8 cellular contexts compared by ENCODE assay signal in genomic region chr5:81852277-81853004, GRCh38.
A peak's percentile ranks its signal among the peaks of the same experiment; 100 is the strongest.
DNase-seq lines count a peak whose midpoint lies in the region; ATAC-seq, FAIRE-seq and TF ChIP-seq lines count a peak whose summit lies in the region.

No MANE protein-coding gene starts in this region.

- FAIRE-seq in frontal cortex (lab: Jason Lieb, UNC) (no peak), HTR-8/SVneo (lab: Jason Lieb, UNC) (no peak)

- DNase-seq in cardiac muscle cell (ENCODE audit: low read depth in 1 of 2, low spot score in 1 of 2), result peak; percentile 36 to 61
- no peak for DNase-seq in Right ventricle myocardium inferior (ENCODE audit: missing footprints)
- DNase-seq in NCI-H2227 treated with DMSO at 0.1 percent for 48 hours (lab: John Stamatoyannopoulos, UW), result peak; percentile 37
- DNase-seq in amniotic epithelial cell (ENCODE audit: low read depth), result peak; percentile 37
- peak; percentile 70 for DNase-seq in iPS DF 6.9 (ENCODE audit: low read depth, low spot score)
- peak; percentile 73 for DNase-seq in sigmoid colon
- no peak for DNase-seq in frontal cortex (ENCODE audit: low spot score in 2 of 2)
- no peak for DNase-seq in HTR-8/SVneo (ENCODE audit: insufficient read length, low spot score)

- H3K27ac ChIP-seq in cardiac muscle cell, result peak overlapping the region; percentile 94
- no peak overlapping the region for H3K27ac ChIP-seq in iPS DF 6.9 (ENCODE audit: low read length)
- H3K27ac ChIP-seq in sigmoid colon, result peak overlapping the region; percentile 85 to 90 (median 88)

- no peaks in the 10 kb centered on the region for H3K36me3 ChIP-seq in cardiac muscle cell
- H3K36me3 ChIP-seq in iPS DF 6.9 (ENCODE audit: control insufficient read depth, insufficient read depth, low read length), result no peaks in the 10 kb centered on the region
- H3K36me3 ChIP-seq in sigmoid colon, result no peaks in the 10 kb centered on the region

- H3K4me1 ChIP-seq in cardiac muscle cell (ENCODE audit: low read depth) (peaks cover 70% of the 10 kb centered on the region), iPS DF 6.9 (ENCODE audit: control insufficient read depth, insufficient read depth, low read length) (peaks cover 12% of the 10 kb centered on the region; the same call in 1 of the 2 replicates), sigmoid colon (peaks cover 0 to 70% (median 51%) of the 10 kb centered on the region in 4 donors)

- no peak for TF ChIP-seq EP300 in sigmoid colon (IDR thresholded peaks at IDR 0.05)

- intact Hi-C loops in Right ventricle myocardium inferior (cut with DNase I), result loop anchor here (5.0 to 10.0 kb wide), 2 partner anchors 312 to 425 kb away; no protein-coding TSS in a partner anchor
- intact Hi-C loops in sigmoid colon (cut with DNase I), result loop anchor here (1.0 to 5.0 kb wide), 4 partner anchors 119 to 550 kb away; partner anchors contain the start of gene ZCCHC9

- TF ChIP-seq CTCF in cardiac muscle cell (IDR thresholded peaks at IDR 0.05; ENCODE audit: low read depth, low read length) (no peak), sigmoid colon (IDR thresholded peaks at IDR 0.05) (no peak)

- H3K9me3 ChIP-seq in cardiac muscle cell (ENCODE audit: low read depth) (no peaks in the 10 kb centered on the region), iPS DF 6.9 (ENCODE audit: control insufficient read depth, insufficient read depth, low read length) (no peaks in the 10 kb centered on the region), sigmoid colon (no peaks in the 10 kb centered on the region)

- no CpG with 5 or more reads among the region's 26 CpGs for WGBS in iPS DF 6.9 (ENCODE audit: insufficient coverage, insufficient read length)
- 9 to 12% methylated on average over 26 of the region's 26 CpGs for WGBS in sigmoid colon, 2 donors

- H3K4me3 ChIP-seq in cardiac muscle cell (peak overlapping the region; percentile 29), iPS DF 6.9 (ENCODE audit: low read length) (peak overlapping the region; percentile 34; the same call in 1 of the 2 replicates), sigmoid colon (peak overlapping the region; percentile 50 to 58 (median 53))

- ATAC-seq in Right ventricle myocardium inferior, result no peak

- H3K27me3 ChIP-seq in cardiac muscle cell (no peaks in the 10 kb centered on the region), iPS DF 6.9 (ENCODE audit: control insufficient read depth, insufficient read depth, low read length) (no peaks in the 10 kb centered on the region), sigmoid colon (no peaks in the 10 kb centered on the region)

- no peak for TF ChIP-seq POLR2A in sigmoid colon (IDR thresholded peaks at IDR 0.05)

Comparison
In these comparisons a context has a peak if more than half of its experiments do, and no peak if none do; other contexts are left out.
1. DNase-seq: peak in cardiac muscle cell (2 of 2), NCI-H2227 treated with DMSO at 0.1 percent for 48 hours (single experiment), amniotic epithelial cell (single experiment), iPS DF 6.9 (single experiment) and sigmoid colon (single experiment); none in Right ventricle myocardium inferior (single experiment), frontal cortex (0 of 2) and HTR-8/SVneo (single experiment).
2. Peak in every context shown above with its lines, with median percentiles within 50 percentile points of each other: H3K4me3 ChIP-seq.